ENCODE assay signal across 19 cellular contexts in genomic region chr13:23541221-23541620, GRCh38. TPM values are rescaled to one million over a fixed set of nuclear protein-coding genes. Genes with fewer than 3 reads are reported as not detected.
"Had no signal": no experiment of that assay in that cellular context is flagged by ENCODE, and none has a peak within 500 bp of the region (broad histone marks: within the 10 kb centered on the region; RNA-seq: fewer than 3 reads in every experiment).

No MANE protein-coding gene starts in this region.

- ATAC-seq: activated CD8-positive, alpha-beta T cell treated with anti-CD3 and anti-CD28 coated beads for 36 hours; activated T-helper 17 cell treated with anti-CD3 and anti-CD28 coated beads, Interleukin-2, amount 50 U/mL, for 72 hours; gastrocnemius medialis; natural killer cell; psoas muscle; sciatic nerve; stimulated activated naive B cell treated with anti-CD40 and anti-IgM and Interleukin-4, amounts not matched to agents 10 μg/mL and 1 μg/mL and 100 μg/mL, for 72 hours had no signal

- DNase-seq: activated CD4-positive, alpha-beta T cell treated with anti-CD3 and anti-CD28 coated beads, Interleukin-2, amount 10 ng/mL, durations not matched to agents 24 days and 14 days; activated CD8-positive, alpha-beta T cell treated with anti-CD3 and anti-CD28 coated beads for 36 hours; activated naive CD4-positive, alpha-beta T cell; activated naive CD8-positive, alpha-beta T cell treated with anti-CD3 and anti-CD28 coated beads, Interleukin-2, amount 10 ng/mL, durations not matched to agents 7 days and 5 days; activated T-cell treated with anti-CD3 and anti-CD28 coated beads, Interleukin-2, amount 50 U/mL, for 1 hour; central memory CD4-positive, alpha-beta T cell; erythroblast; gastrocnemius medialis; head of caudate nucleus; mesendoderm; natural killer cell; ovary; psoas muscle; stimulated activated naive B cell treated with anti-CD40 and anti-IgM and Interleukin-4, amounts not matched to agents 10 μg/mL and 1 μg/mL and 100 μg/mL, for 72 hours; T-helper 1 cell; T1000 had no signal

- H3K9me3 ChIP-seq: gastrocnemius medialis, ovary, psoas muscle had no signal

- H3K27ac ChIP-seq: coronary artery, gastrocnemius medialis, ovary, psoas muscle had no signal

- H3K4me1 ChIP-seq: gastrocnemius medialis, psoas muscle had no signal

- H3K4me3 ChIP-seq: coronary artery, gastrocnemius medialis, ovary, psoas muscle had no signal

- H3K27me3 ChIP-seq: gastrocnemius medialis, ovary had no signal

- H3K36me3 ChIP-seq: gastrocnemius medialis, ovary had no signal

RNA-seq across cellular contexts. Expression of gene TNFRSF19, which starts 29.0 kb away (rescaled TPM):
- total RNA-seq: activated CD4-positive, alpha-beta T cell treated with anti-CD3 and anti-CD28 coated beads, Interleukin-2, amount 10 ng/mL, durations not matched to agents 24 days and 14 days; activated CD8-positive, alpha-beta T cell treated with anti-CD3 and anti-CD28 coated beads for 36 hours; activated naive CD8-positive, alpha-beta T cell treated with anti-CD3 and anti-CD28 coated beads, Interleukin-2, amount 10 ng/mL, durations not matched to agents 7 days and 5 days had no signal
